Comparison of ENCODE assay signal across 24 cellular contexts in genomic region chr5:158516521-158516920, GRCh38.
DNase-seq lines count a peak whose midpoint lies in the region; ATAC-seq, FAIRE-seq and TF ChIP-seq lines count a peak whose summit lies in the region.
"Had no signal": no experiment of that assay in that cellular context is flagged by ENCODE, and none has a peak within 500 bp of the region (broad histone marks: within the 10 kb centered on the region; RNA-seq: fewer than 3 reads in every experiment).

No MANE protein-coding gene starts in this region.

- H3K4me3 Mint-ChIP-seq in CD8-positive, alpha-beta T cell: no peak overlapping the region
- H3K4me3 Mint-ChIP-seq: B cell; CD4-positive, alpha-beta T cell; CD8-positive, alpha-beta memory T cell had no signal

- H4K20me1 ChIP-seq in BLaER1: no peaks in the 10 kb centered on the region

- no peaks in the 10 kb centered on the region for H3K79me1 ChIP-seq in mesenchymal stem cell (replicated peaks; ENCODE audit: low read length, poor library complexity, severe bottlenecking)

- H3K4me3 ChIP-seq in BLaER1 (no peak overlapping the region), thyroid gland (replicated peaks in 1 of 3) (no peak overlapping the region), adrenal gland (no peak overlapping the region), mesenchymal stem cell (ENCODE audit: insufficient read depth in 1 of 2, low read depth in 1 of 2, low read length in 2 of 2) (no peak overlapping the region)
- H3K4me3 ChIP-seq in CD8-positive, alpha-beta T cell (ENCODE audit: low read depth, low read length): no peak overlapping the region
- H3K4me3 ChIP-seq: A549 had no signal

- H3K18ac ChIP-seq in mesenchymal stem cell (ENCODE audit: low read depth in 1 of 2, low read length in 2 of 2): no peak overlapping the region

- no peak overlapping the region for H4K91ac ChIP-seq in mesenchymal stem cell (ENCODE audit: low read length)

- no peak for TF ChIP-seq CTCF in CD8-positive, alpha-beta T cell (IDR thresholded peaks at IDR 0.05)
- TF ChIP-seq CTCF in thyroid gland (IDR thresholded peaks at IDR 0.05) (no peak), adrenal gland (IDR thresholded peaks at IDR 0.05) (no peak)

- WGBS in thyroid gland, 2 donors: 21 to 28% methylated on average over 2 of the region's 2 CpGs
- 70 to 82% (median 75%) methylated on average over 2 of the region's 2 CpGs for WGBS in adrenal gland, 4 donors
- 87% methylated on average over 2 of the region's 2 CpGs for WGBS in mesenchymal stem cell

- no peak overlapping the region for H2AFZ ChIP-seq in mesenchymal stem cell (ENCODE audit: low read depth, low read length)

- no peaks in the 10 kb centered on the region for H3K36me3 Mint-ChIP-seq in CD8-positive, alpha-beta T cell
- H3K36me3 Mint-ChIP-seq: CD8-positive, alpha-beta memory T cell had no signal

- peak overlapping the region; percentile 46 for H3K27ac Mint-ChIP-seq in CD8-positive, alpha-beta T cell
- H3K27ac Mint-ChIP-seq: B cell; CD4-positive, alpha-beta T cell; CD8-positive, alpha-beta memory T cell had no signal

- no peak overlapping the region for H2BK5ac ChIP-seq in mesenchymal stem cell (ENCODE audit: low read depth, low read length, poor library complexity, severe bottlenecking)

- no peak overlapping the region for H2BK15ac ChIP-seq in mesenchymal stem cell (ENCODE audit: low read depth, poor library complexity, severe bottlenecking)

- H2BK120ac ChIP-seq in mesenchymal stem cell (ENCODE audit: low read depth, low read length): no peak overlapping the region

- no peak for DNase-seq in CD8-positive, alpha-beta T cell
- no peak for DNase-seq in GM12891 (ENCODE audit: insufficient read length, low spot score)
- peak; percentile 57 to 67 for DNase-seq in thyroid gland
- no peak for DNase-seq in adrenal gland
- DNase-seq in mesenchymal stem cell: no peak
- DNase-seq: AML-193; CD4-positive, alpha-beta T cell; CD8-positive, alpha-beta memory T cell; COR-L47; DMS 273 treated with DMSO at 0.1 percent for 48 hours; DMS153; DMS53; DMS79; GF-D8 had no signal

- CTCF ChIA-PET in CD8-positive, alpha-beta T cell (lab: Charles Lee): no interaction called here

- intact Hi-C loops in CD8-positive, alpha-beta T cell (cut with DNase I, micrococcal nuclease): no loop called here
- intact Hi-C loops in thyroid gland (cut with DNase I): no loop called here
- intact Hi-C loops in adrenal gland (cut with DNase I): no loop called here

- no peaks in the 10 kb centered on the region for H3K9me3 Mint-ChIP-seq in CD8-positive, alpha-beta T cell
- H3K9me3 Mint-ChIP-seq: CD4-positive, alpha-beta T cell; CD8-positive, alpha-beta memory T cell had no signal

- H3K9me3 ChIP-seq in BLaER1: peaks cover 28% of the 10 kb centered on the region
- H3K9me3 ChIP-seq in CD8-positive, alpha-beta T cell (ENCODE audit: low read length): no peaks in the 10 kb centered on the region
- H3K9me3 ChIP-seq in thyroid gland: no peaks in the 10 kb centered on the region
- no peaks in the 10 kb centered on the region for H3K9me3 ChIP-seq in adrenal gland (replicated peaks in 1 of 3)
- H3K9me3 ChIP-seq in mesenchymal stem cell (ENCODE audit: control insufficient read depth, low read length): no peaks in the 10 kb centered on the region
- H3K9me3 ChIP-seq: A549 had no signal

- H3K9ac ChIP-seq in BLaER1 (peak overlapping the region; percentile 49), mesenchymal stem cell (ENCODE audit: low read length) (no peak overlapping the region)

- no peak overlapping the region for H3K4ac ChIP-seq in mesenchymal stem cell (ENCODE audit: low read depth in 1 of 2, low read length in 2 of 2)

- peak; percentile 16 for FAIRE-seq in GM12891 (lab: Jason Lieb, UNC)
- FAIRE-seq: A549, G401.6, GM12892, GM18507, GM19239 had no signal

- ATAC-seq in CD8-positive, alpha-beta T cell: no peak
- ATAC-seq in GM18519 (IDR thresholded peaks at IDR 0.05; ENCODE audit: low FRiP score, unreplicated experiment): no peak
- ATAC-seq: A549 had no signal

- no peak overlapping the region for H2AK5ac ChIP-seq in mesenchymal stem cell (ENCODE audit: low read length, severe bottlenecking)

- H3K27me3 Mint-ChIP-seq in CD8-positive, alpha-beta T cell (ENCODE audit: low read depth): no peaks in the 10 kb centered on the region
- H3K27me3 Mint-ChIP-seq: B cell; CD4-positive, alpha-beta T cell had no signal

- POLR2A ChIA-PET in CD8-positive, alpha-beta T cell (lab: Charles Lee): no interaction called here

- H4K8ac ChIP-seq in mesenchymal stem cell (ENCODE audit: low read length): no peak overlapping the region

- H3K36me3 ChIP-seq in BLaER1: no peaks in the 10 kb centered on the region
- no peaks in the 10 kb centered on the region for H3K36me3 ChIP-seq in CD8-positive, alpha-beta T cell (ENCODE audit: insufficient read depth, low read length)
- H3K36me3 ChIP-seq in thyroid gland: no peaks in the 10 kb centered on the region
- H3K36me3 ChIP-seq in adrenal gland (replicated peaks in 1 of 2): no peaks in the 10 kb centered on the region
- H3K36me3 ChIP-seq in mesenchymal stem cell (ENCODE audit: control insufficient read depth in 1 of 2, insufficient read depth in 2 of 2, low read depth in 1 of 2, low read length in 2 of 2): no peaks in the 10 kb centered on the region

- H3K14ac ChIP-seq in mesenchymal stem cell (ENCODE audit: low read length in 2 of 2): no peak overlapping the region

- H3K27ac ChIP-seq in BLaER1 (peak overlapping the region; percentile 94), thyroid gland (no peak overlapping the region), adrenal gland (no peak overlapping the region), mesenchymal stem cell (ENCODE audit: low read length, poor library complexity, severe bottlenecking) (no peak overlapping the region)
- no peak overlapping the region for H3K27ac ChIP-seq in CD8-positive, alpha-beta T cell (ENCODE audit: low read depth, low read length)
- H3K27ac ChIP-seq: 22Rv1, A549, C4-2B had no signal

- peaks cover 37% of the 10 kb centered on the region for H3K4me1 Mint-ChIP-seq in CD8-positive, alpha-beta T cell (ENCODE audit: low read depth)

- peaks cover 87% of the 10 kb centered on the region for H3K4me1 ChIP-seq in BLaER1
- peaks cover 27% of the 10 kb centered on the region for H3K4me1 ChIP-seq in CD8-positive, alpha-beta T cell (ENCODE audit: insufficient read depth, low read length)
- H3K4me1 ChIP-seq in thyroid gland: peaks cover 0 to 6% of the 10 kb centered on the region in 2 donors
- peaks cover 0 to 6% of the 10 kb centered on the region in 2 donors for H3K4me1 ChIP-seq in adrenal gland (replicated peaks in 1 of 2)
- no peaks in the 10 kb centered on the region for H3K4me1 ChIP-seq in mesenchymal stem cell (ENCODE audit: control insufficient read depth, insufficient read depth, low read depth, low read length)
- H3K4me1 ChIP-seq: A549 had no signal

- H2BK12ac ChIP-seq in mesenchymal stem cell (ENCODE audit: low read length in 2 of 2): no peak overlapping the region

- H3K27me3 ChIP-seq in BLaER1 (no peaks in the 10 kb centered on the region), thyroid gland (no peaks in the 10 kb centered on the region), adrenal gland (no peaks in the 10 kb centered on the region), mesenchymal stem cell (ENCODE audit: control insufficient read depth in 1 of 2, insufficient read depth in 1 of 2, low read length in 2 of 2) (no peaks in the 10 kb centered on the region)
- no peaks in the 10 kb centered on the region for H3K27me3 ChIP-seq in CD8-positive, alpha-beta T cell (ENCODE audit: insufficient read depth, low read length)

- H3K4me2 ChIP-seq in BLaER1 (peak overlapping the region; percentile 86), mesenchymal stem cell (ENCODE audit: low read length, poor library complexity, severe bottlenecking) (no peak overlapping the region)
- H3K4me2 ChIP-seq: A549 had no signal

- TF ChIP-seq POLR2A in GM12891 (IDR thresholded peaks at IDR 0.05; ENCODE audit: low read depth, low read length) (no peak), thyroid gland (IDR thresholded peaks at IDR 0.05) (no peak), adrenal gland (IDR thresholded peaks at IDR 0.05) (no peak)

- H3K23ac ChIP-seq in mesenchymal stem cell (ENCODE audit: low read length in 2 of 2): no peak overlapping the region

TF ChIP-seq in GM12891, 5 proteins besides CTCF, POLR2A, EP300 and RAD21:
- TF ChIP-seq POU2F2 (IDR thresholded peaks at IDR 0.05; ENCODE audit: low read depth, low read length) (no peak), SPI1 (IDR thresholded peaks at IDR 0.05; ENCODE audit: low read depth, low read length) (no peak), PAX5 (IDR thresholded peaks at IDR 0.05; ENCODE audit: insufficient read depth, low read length, severe bottlenecking) (no peak), POLR2AphosphoS5 (IDR thresholded peaks at IDR 0.05; ENCODE audit: low read depth, low read length) (no peak), TAF1 (IDR thresholded peaks at IDR 0.05; ENCODE audit: low read depth, low read length) (no peak)

Comparison
In these comparisons a context has a peak if more than half of its experiments do, and no peak if none do; other contexts are left out.
1. DNase-seq: peak in thyroid gland (2 of 2); none in CD8-positive, alpha-beta T cell (0 of 7), GM12891 (single experiment), adrenal gland (0 of 7) and mesenchymal stem cell (single experiment).